28 cellular contexts compared by ENCODE assay signal in genomic region chr13:107258599-107259187, GRCh38.
DNase-seq lines count a peak whose midpoint lies in the region; ATAC-seq, FAIRE-seq and TF ChIP-seq lines count a peak whose summit lies in the region.
"Had no signal": no experiment of that assay in that cellular context is flagged by ENCODE, and none has a peak within 500 bp of the region (broad histone marks: within the 10 kb centered on the region; RNA-seq: fewer than 3 reads in every experiment).

No MANE protein-coding gene starts in this region.

- H2BK5ac ChIP-seq in IMR-90 (ENCODE audit: low read depth, low read length, poor library complexity, severe bottlenecking), result peak overlapping the region; percentile 96

- H3K4ac ChIP-seq in IMR-90 (ENCODE audit: low read depth, low read length), result peak overlapping the region; percentile 98

- H3K27ac Mint-ChIP-seq in T-helper 2 cell treated with Interferon-gamma antibody and Interleukin-4, amounts not matched to agents 5 μg/mL and 100 μg/mL, for 36 hours, result no peak overlapping the region
- H3K27ac Mint-ChIP-seq: activated CD4-positive, alpha-beta T cell treated with anti-CD3 and anti-CD28 coated beads, Interleukin-2, amount 10 ng/mL, durations not matched to agents 24 days and 14 days; activated naive CD8-positive, alpha-beta T cell; activated T-helper 17 cell treated with anti-CD3 and anti-CD28 coated beads, Interleukin-2, amount 50 U/mL, for 72 hours; GM23338; memory B cell; naive thymus-derived CD8-positive, alpha-beta T cell had no signal

- no TSS peak for BruUV-seq in IMR-90 (replicated peaks; lab: Mats Ljungman, UMichigan)

- H3K79me1 ChIP-seq in IMR-90 (ENCODE audit: low read depth in 1 of 2, low read length in 2 of 2), result peaks cover 10 to 52% of the 10 kb centered on the region in 2 experiments

- dilution Hi-C loops in IMR-90 (cut with HindIII; ENCODE audit: low sequenced_read_pairs, unreplicated experiment), result no loop called here

- H3K14ac ChIP-seq in IMR-90 (replicated peaks; ENCODE audit: low read depth, low read length), result peak overlapping the region; percentile 93; the same call in 1 of the 2 replicates

- peak overlapping the region; percentile 100 for H2BK20ac ChIP-seq in IMR-90 (ENCODE audit: low read depth, low read length)

- H4K8ac ChIP-seq in IMR-90 (ENCODE audit: low read depth in 2 of 2, low read length in 2 of 2), result peak overlapping the region; percentile 88 to 98

- H3K4me1 Mint-ChIP-seq in T-helper 2 cell treated with Interferon-gamma antibody and Interleukin-4, amounts not matched to agents 5 μg/mL and 100 μg/mL, for 36 hours (ENCODE audit: low read depth), result no peaks in the 10 kb centered on the region
- H3K4me1 Mint-ChIP-seq: activated CD4-positive, alpha-beta T cell treated with anti-CD3 and anti-CD28 coated beads, Interleukin-2, amount 10 ng/mL, durations not matched to agents 24 days and 14 days; activated T-helper 17 cell treated with anti-CD3 and anti-CD28 coated beads, Interleukin-2, amount 50 U/mL, for 72 hours; CD4-positive, CD25-positive, alpha-beta regulatory T cell; memory B cell; naive thymus-derived CD8-positive, alpha-beta T cell had no signal

- H2AK9ac ChIP-seq in IMR-90 (replicated peaks; ENCODE audit: low read depth, low read length, poor library complexity), result no peak overlapping the region

- peak overlapping the region; percentile 64; the same call in 1 of the 2 replicates for H4K91ac ChIP-seq in IMR-90 (ENCODE audit: insufficient read depth, low read depth, low read length)

- no peak for TF ChIP-seq POLR2A in IMR-90 (IDR thresholded peaks at IDR 0.05; ENCODE audit: low read depth, low read length)

- peak overlapping the region; percentile 98 for H3K18ac ChIP-seq in IMR-90 (ENCODE audit: low read depth, low read length)

- H3K27me3 Mint-ChIP-seq in T-helper 2 cell treated with Interferon-gamma antibody and Interleukin-4, amounts not matched to agents 5 μg/mL and 100 μg/mL, for 36 hours (ENCODE audit: low read depth), result no peaks in the 10 kb centered on the region
- H3K27me3 Mint-ChIP-seq: activated CD4-positive, alpha-beta T cell treated with anti-CD3 and anti-CD28 coated beads, Interleukin-2, amount 10 ng/mL, durations not matched to agents 24 days and 14 days; CD4-positive, CD25-positive, alpha-beta regulatory T cell; memory B cell had no signal

- no peak overlapping the region for H3K4me3 Mint-ChIP-seq in T-helper 2 cell treated with Interferon-gamma antibody and Interleukin-4, amounts not matched to agents 5 μg/mL and 100 μg/mL, for 36 hours
- H3K4me3 Mint-ChIP-seq: activated CD4-positive, alpha-beta T cell treated with anti-CD3 and anti-CD28 coated beads, Interleukin-2, amount 10 ng/mL, durations not matched to agents 24 days and 14 days; activated naive CD8-positive, alpha-beta T cell; activated T-helper 17 cell treated with anti-CD3 and anti-CD28 coated beads, Interleukin-2, amount 50 U/mL, for 72 hours; CD4-positive, CD25-positive, alpha-beta regulatory T cell; GM23338; memory B cell; naive thymus-derived CD8-positive, alpha-beta T cell had no signal

- H3K9ac ChIP-seq in IMR-90 (ENCODE audit: low read depth, low read length), result no peak overlapping the region

- H3K4me3 ChIP-seq in IMR-90 (ENCODE audit: insufficient read depth, low read depth, low read length), result no peak overlapping the region
- H3K4me3 ChIP-seq: gastrocnemius medialis, GM23338, pancreas, Peyer's patch, sigmoid colon, suprapubic skin, uterus had no signal

- H2BK15ac ChIP-seq in IMR-90 (ENCODE audit: low read depth, low read length), result peak overlapping the region; percentile 85; the same call in 2 of the 3 replicates

- H3K9me3 Mint-ChIP-seq in T-helper 2 cell treated with Interferon-gamma antibody and Interleukin-4, amounts not matched to agents 5 μg/mL and 100 μg/mL, for 36 hours, result no peaks in the 10 kb centered on the region
- H3K9me3 Mint-ChIP-seq: activated CD4-positive, alpha-beta T cell treated with anti-CD3 and anti-CD28 coated beads, Interleukin-2, amount 10 ng/mL, durations not matched to agents 24 days and 14 days; GM23338 had no signal

- DNase-seq in D721Med (ENCODE audit: insufficient read length, low spot score) (no peak), IMR-90 (peak; percentile 95), amniotic epithelial cell (ENCODE audit: low read depth) (peak; percentile 24), foreskin keratinocyte (peak; percentile 80 to 83), KG1 (lab: John Stamatoyannopoulos, UW) (no peak)
- DNase-seq in activated CD8-positive, alpha-beta memory T cell treated with anti-CD3 and anti-CD28 coated beads, Interleukin-2, amount 50 U/mL, for 48 hours, result no peak
- DNase-seq in T-helper 2 cell treated with Interferon-gamma antibody and Interleukin-4, amounts not matched to agents 5 μg/mL and 100 μg/mL, for 36 hours (ENCODE audit: low spot score), result no peak
- DNase-seq: activated CD4-positive, alpha-beta T cell treated with anti-CD3 and anti-CD28 coated beads, Interleukin-2, amount 10 ng/mL, durations not matched to agents 24 days and 14 days; CD4-positive, CD25-positive, alpha-beta regulatory T cell; DMS 273 treated with DMSO at 0.1 percent for 48 hours; gastrocnemius medialis; KBM-7; naive thymus-derived CD8-positive, alpha-beta T cell; NCI-H1930; NCI-H446; pancreas; Peyer's patch; sigmoid colon; uterus had no signal

- POLR2A ChIA-PET in IMR-90 (lab: Charles Lee; ENCODE audit: unreplicated experiment), result interaction anchor here (0.6 to 1.9 kb wide), 5 partner anchors 19 to 606 kb away, joined by 3 to 7 read pairs (median 3); no protein-coding TSS in a partner anchor

- H3K36me3 Mint-ChIP-seq in T-helper 2 cell treated with Interferon-gamma antibody and Interleukin-4, amounts not matched to agents 5 μg/mL and 100 μg/mL, for 36 hours (ENCODE audit: low read depth), result no peaks in the 10 kb centered on the region
- H3K36me3 Mint-ChIP-seq: activated naive CD8-positive, alpha-beta T cell; CD4-positive, CD25-positive, alpha-beta regulatory T cell; memory B cell; naive thymus-derived CD8-positive, alpha-beta T cell had no signal

- no peak overlapping the region for H2AFZ ChIP-seq in IMR-90 (replicated peaks; ENCODE audit: low read length, poor library complexity)
- H2AFZ ChIP-seq: GM23338 had no signal

- no peak; the same call in 1 of the 2 replicates for TF ChIP-seq RAD21 in IMR-90 (IDR thresholded peaks at IDR 0.05; ENCODE audit: low read length)

- H3K27me3 ChIP-seq in IMR-90 (ENCODE audit: control insufficient read depth, insufficient read depth, low read length), result no peaks in the 10 kb centered on the region
- H3K27me3 ChIP-seq in foreskin keratinocyte, result no peaks in the 10 kb centered on the region
- H3K27me3 ChIP-seq: gastrocnemius medialis, pancreas, Peyer's patch, sigmoid colon, suprapubic skin, uterus had no signal

- in situ Hi-C loops in IMR-90 (cut with MboI; ENCODE audit: low sequenced_read_pairs), result no loop called here

- no peaks in the 10 kb centered on the region for H3K9me3 ChIP-seq in IMR-90 (ENCODE audit: control insufficient read depth, insufficient read depth, low read length)
- H3K9me3 ChIP-seq: gastrocnemius medialis, pancreas, Peyer's patch, sigmoid colon, suprapubic skin, uterus had no signal

- CTCF ChIA-PET in IMR-90 (lab: Yijun Ruan, JAX), result interaction anchor here (0.6 to 1.1 kb wide), 3 partner anchors 45 to 1849 kb away, joined by 3 read pairs; no protein-coding TSS in a partner anchor

- peaks cover 13% of the 10 kb centered on the region for H3K4me1 ChIP-seq in IMR-90 (ENCODE audit: control insufficient read depth, insufficient read depth, low read length)
- peaks cover 9% of the 10 kb centered on the region for H3K4me1 ChIP-seq in foreskin keratinocyte
- H3K4me1 ChIP-seq: gastrocnemius medialis, pancreas, Peyer's patch, sigmoid colon, suprapubic skin, uterus had no signal

- peaks cover 15% of the 10 kb centered on the region for H3K9me1 ChIP-seq in IMR-90 (ENCODE audit: insufficient read depth, low read length)

- FAIRE-seq in D721Med (lab: Jason Lieb, UNC), result peak; percentile 85
- FAIRE-seq: colon, GM12892, pancreas, TTC549 had no signal

- peak; percentile 85 for ATAC-seq in IMR-90 (ENCODE audit: low read depth)
- peak; percentile 97 for ATAC-seq in foreskin keratinocyte
- ATAC-seq in GM21786 (IDR thresholded peaks at IDR 0.05; ENCODE audit: unreplicated experiment), result no peak
- ATAC-seq: activated T-helper 17 cell treated with anti-CD3 and anti-CD28 coated beads, Interleukin-2, amount 50 U/mL, for 72 hours; gastrocnemius medialis; GM23338; naive thymus-derived CD8-positive, alpha-beta T cell; pancreas had no signal

- peak overlapping the region; percentile 99 for H3K23ac ChIP-seq in IMR-90 (ENCODE audit: low read depth, low read length)

- H4K20me1 ChIP-seq in IMR-90 (ENCODE audit: insufficient read depth, low read length), result no peaks in the 10 kb centered on the region

- no peak overlapping the region for H2AK5ac ChIP-seq in IMR-90 (ENCODE audit: low read depth, low read length)

- no peak for TF ChIP-seq CTCF in D721Med (IDR thresholded peaks at IDR 0.05; ENCODE audit: insufficient read depth, missing control alignments)
- TF ChIP-seq CTCF in IMR-90 (conservative IDR thresholded peaks at IDR 0.05; ENCODE audit: low read depth, low read length), result no peak
- no peak for TF ChIP-seq CTCF in foreskin keratinocyte (conservative IDR thresholded peaks at IDR 0.05)

- peak overlapping the region; percentile 84 for H3K56ac ChIP-seq in IMR-90 (ENCODE audit: extremely low read depth, insufficient read depth, low read length)

- peak overlapping the region; percentile 77 for H3K27ac ChIP-seq in IMR-90 (ENCODE audit: insufficient read depth, low read length)
- no peak overlapping the region for H3K27ac ChIP-seq in foreskin keratinocyte
- H3K27ac ChIP-seq: gastrocnemius medialis, pancreas, Peyer's patch, sigmoid colon, suprapubic skin, uterus had no signal

- no peaks in the 10 kb centered on the region for H3K36me3 ChIP-seq in IMR-90 (ENCODE audit: control insufficient read depth, insufficient read depth, low read length)
- H3K36me3 ChIP-seq: gastrocnemius medialis, pancreas, Peyer's patch, sigmoid colon, suprapubic skin, uterus had no signal

- no CpG with 5 or more reads among the region's 7 CpGs for WGBS in IMR-90 (ENCODE audit: extremely low coverage in 2 of 2, insufficient read length in 1 of 2), 2 experiments

- intact Hi-C loops in IMR-90 (cut with micrococcal nuclease), result loop anchor here (2.0 kb wide), 1 partner anchor 112 kb away; no protein-coding TSS in a partner anchor

- peak overlapping the region; percentile 100 for H2BK120ac ChIP-seq in IMR-90 (ENCODE audit: low read depth, low read length)

- peak overlapping the region; percentile 85; the same call in 1 of the 2 replicates for H3K4me2 ChIP-seq in IMR-90 (ENCODE audit: low read depth, low read length)
- H3K4me2 ChIP-seq: GM23338 had no signal

- H4K5ac ChIP-seq in IMR-90 (ENCODE audit: low read depth, low read length), result peak overlapping the region; percentile 97

TF ChIP-seq in IMR-90, 13 proteins besides CTCF, POLR2A, EP300 and RAD21 (continues in another document):
- TF ChIP-seq RCOR1 (IDR thresholded peaks at IDR 0.05; ENCODE audit: insufficient replicate concordance, low read length) (peak; percentile 45), BHLHE40 (IDR thresholded peaks at IDR 0.05; ENCODE audit: low read depth, low read length) (peak; percentile 72), FOS (IDR thresholded peaks at IDR 0.05; ENCODE audit: low read depth, low read length) (peak; percentile 65), RFX5 (IDR thresholded peaks at IDR 0.05; ENCODE audit: low read depth, low read length) (no peak)

Comparison
In these comparisons a context has a peak if more than half of its experiments do, and no peak if none do; other contexts are left out.
1. DNase-seq: peak in IMR-90 (single experiment), amniotic epithelial cell (single experiment) and foreskin keratinocyte (2 of 2); none in D721Med (single experiment), KG1 (single experiment), activated CD8-positive, alpha-beta memory T cell treated with anti-CD3 and anti-CD28 coated beads, Interleukin-2, amount 50 U/mL, for 48 hours (single experiment) and T-helper 2 cell treated with Interferon-gamma antibody and Interleukin-4, amounts not matched to agents 5 μg/mL and 100 μg/mL, for 36 hours (single experiment).